In the genomic region with DNA sequence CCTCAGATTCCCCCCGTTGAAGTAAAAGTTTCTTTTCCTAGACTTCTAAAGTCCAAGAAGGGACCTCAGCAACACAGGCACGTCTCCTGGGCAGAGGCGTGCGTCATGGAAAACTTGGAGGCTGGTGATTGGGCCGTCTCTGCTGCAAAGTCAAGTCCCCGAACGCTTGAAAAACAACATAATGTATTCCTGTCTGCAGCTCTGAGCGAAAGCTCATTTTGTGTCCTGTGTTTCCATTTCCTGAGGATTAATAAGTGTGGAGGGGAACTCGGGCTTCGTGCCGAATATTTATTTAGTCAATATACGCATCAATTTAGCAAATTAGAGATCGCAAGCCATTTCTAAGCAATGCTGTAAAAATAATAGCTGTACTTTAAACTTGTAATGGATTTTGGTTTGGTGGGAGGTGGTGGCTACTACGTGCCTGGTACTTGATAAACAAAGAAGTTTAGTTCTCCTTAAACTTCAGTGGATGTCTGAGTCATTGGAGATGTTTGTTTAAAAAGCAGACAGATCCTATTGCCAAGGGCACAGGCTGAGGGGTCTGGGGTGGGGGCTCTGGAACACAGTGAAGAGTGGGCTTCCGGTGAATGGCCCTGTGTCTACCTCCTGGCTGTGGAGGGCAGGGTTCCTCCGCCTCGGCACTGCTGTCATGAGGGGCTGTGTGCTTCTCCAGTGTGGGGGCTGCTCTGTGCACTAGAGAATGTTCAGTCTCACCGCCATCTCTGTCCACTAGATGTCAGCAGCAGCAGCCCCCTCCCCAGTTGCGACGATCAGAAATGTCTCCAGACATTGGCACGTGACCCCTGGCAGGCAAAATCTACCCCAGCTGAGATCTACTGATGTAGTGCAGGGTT, we compare ENCODE assay signal across 8 cellular contexts. TPM values are rescaled to one million over a fixed set of nuclear protein-coding genes. Genes with fewer than 3 reads are reported as not detected.
DNase-seq lines count a peak whose midpoint lies in the region; ATAC-seq and TF ChIP-seq lines count a peak whose summit lies in the region.

No MANE protein-coding gene starts in this region.

- no peaks in the 10 kb centered on the region for H3K9me3 ChIP-seq in gastrocnemius medialis

- H3K9me3 Mint-ChIP-seq in activated naive CD8-positive, alpha-beta T cell treated with anti-CD3 and anti-CD28 coated beads, Interleukin-2, amount 50 U/mL, for 24 hours = no peaks in the 10 kb centered on the region
- H3K9me3 Mint-ChIP-seq in activated T-helper 1 cell treated with anti-CD3 and anti-CD28 coated beads, Interleukin-12 subunit alpha, Interleukin-12 subunit beta, Interleukin-2, Interleukin-4 antibody, amounts not matched to agents 30 ng/mL and 10 ng/mL and 1 ng/mL, durations not matched to agents 14 hours and 24 hours and 36 hours = no peaks in the 10 kb centered on the region

- intact Hi-C loops in gastrocnemius medialis (cut with DNase I; ENCODE audit: low total_unique reads) = no loop called here
- intact Hi-C loops in activated T-helper 1 cell treated with anti-CD3 and anti-CD28 coated beads, Interleukin-12 subunit alpha, Interleukin-12 subunit beta, Interleukin-2, Interleukin-4 antibody, amounts not matched to agents 30 ng/mL and 10 ng/mL and 1 ng/mL, durations not matched to agents 14 hours and 24 hours and 36 hours (cut with micrococcal nuclease) = no loop called here

- H3K4me1 ChIP-seq in gastrocnemius medialis = peaks cover 0 to 9% of the 10 kb centered on the region in 2 donors

- H3K4me3 Mint-ChIP-seq in activated naive CD8-positive, alpha-beta T cell treated with anti-CD3 and anti-CD28 coated beads, Interleukin-2, amount 50 U/mL, for 24 hours = no peak overlapping the region
- H3K4me3 Mint-ChIP-seq in activated T-helper 1 cell treated with anti-CD3 and anti-CD28 coated beads, Interleukin-12 subunit alpha, Interleukin-12 subunit beta, Interleukin-2, Interleukin-4 antibody, amounts not matched to agents 30 ng/mL and 10 ng/mL and 1 ng/mL, durations not matched to agents 14 hours and 24 hours and 36 hours = no peak overlapping the region

- TF ChIP-seq CTCF in GM12873 (IDR thresholded peaks at IDR 0.05; ENCODE audit: insufficient read depth, low read depth, low read length, missing control alignments) = peak; percentile 46
- TF ChIP-seq CTCF in RWPE1 (conservative IDR thresholded peaks at IDR 0.05; ENCODE audit: low read depth) = peak; percentile 59
- no peak for TF ChIP-seq CTCF in gastrocnemius medialis (IDR thresholded peaks at IDR 0.05 in 4 of 5, conservative IDR thresholded peaks at IDR 0.05 in 1 of 5)

- no peak overlapping the region for H3K27ac ChIP-seq in RWPE1
- peak overlapping the region; percentile 51 to 74 (median 64) for H3K27ac ChIP-seq in gastrocnemius medialis

- no peak overlapping the region for H3K27ac Mint-ChIP-seq in activated naive CD8-positive, alpha-beta T cell treated with anti-CD3 and anti-CD28 coated beads, Interleukin-2, amount 50 U/mL, for 24 hours
- no peak overlapping the region for H3K27ac Mint-ChIP-seq in activated T-helper 1 cell treated with anti-CD3 and anti-CD28 coated beads, Interleukin-12 subunit alpha, Interleukin-12 subunit beta, Interleukin-2, Interleukin-4 antibody, amounts not matched to agents 30 ng/mL and 10 ng/mL and 1 ng/mL, durations not matched to agents 14 hours and 24 hours and 36 hours

- TF ChIP-seq POLR2A in gastrocnemius medialis (IDR thresholded peaks at IDR 0.05) = no peak

- in situ Hi-C loops in gastrocnemius medialis (cut with MboI; ENCODE audit: low sequenced_read_pairs in 4 of 4) = no loop called here

- POLR2A ChIA-PET in RWPE1 (lab: Yijun Ruan, JAX; ENCODE audit: low non-redundant PET) = no interaction called here

- no peaks in the 10 kb centered on the region for H3K36me3 ChIP-seq in gastrocnemius medialis

- H3K4me3 ChIP-seq in gastrocnemius medialis = no peak overlapping the region

- peaks cover 16 to 23% (median 22%) of the 10 kb centered on the region in 3 donors for H3K27me3 ChIP-seq in gastrocnemius medialis

- DNase-seq in RWPE1 (ENCODE audit: low spot score) = no peak
- peak; percentile 21 for DNase-seq in globus pallidus (ENCODE audit: low spot score)
- DNase-seq in gastrocnemius medialis = no peak
- DNase-seq in glomerular visceral epithelial cell (ENCODE audit: extremely low spot score) = no peak
- no peak for DNase-seq in activated naive CD8-positive, alpha-beta T cell treated with anti-CD3 and anti-CD28 coated beads, Interleukin-2, amount 50 U/mL, for 24 hours
- no peak for DNase-seq in activated T-helper 1 cell treated with anti-CD3 and anti-CD28 coated beads, Interleukin-12 subunit alpha, Interleukin-12 subunit beta, Interleukin-2, Interleukin-4 antibody, amounts not matched to agents 30 ng/mL and 10 ng/mL and 1 ng/mL, durations not matched to agents 14 hours and 24 hours and 36 hours (ENCODE audit: low spot score)

- ATAC-seq in gastrocnemius medialis (peak; percentile 27 to 62), GM21447 (IDR thresholded peaks at IDR 0.05; ENCODE audit: unreplicated experiment) (no peak)
- ATAC-seq in activated naive CD8-positive, alpha-beta T cell treated with anti-CD3 and anti-CD28 coated beads, Interleukin-2, amount 50 U/mL, for 24 hours = no peak

- peaks cover 45% of the 10 kb centered on the region for H3K27me3 Mint-ChIP-seq in activated naive CD8-positive, alpha-beta T cell treated with anti-CD3 and anti-CD28 coated beads, Interleukin-2, amount 50 U/mL, for 24 hours
- H3K27me3 Mint-ChIP-seq in activated T-helper 1 cell treated with anti-CD3 and anti-CD28 coated beads, Interleukin-12 subunit alpha, Interleukin-12 subunit beta, Interleukin-2, Interleukin-4 antibody, amounts not matched to agents 30 ng/mL and 10 ng/mL and 1 ng/mL, durations not matched to agents 14 hours and 24 hours and 36 hours (ENCODE audit: insufficient read depth) = peaks cover 21% of the 10 kb centered on the region

- H3K36me3 Mint-ChIP-seq in activated naive CD8-positive, alpha-beta T cell treated with anti-CD3 and anti-CD28 coated beads, Interleukin-2, amount 50 U/mL, for 24 hours (ENCODE audit: low read depth) = no peaks in the 10 kb centered on the region
- no peaks in the 10 kb centered on the region for H3K36me3 Mint-ChIP-seq in activated T-helper 1 cell treated with anti-CD3 and anti-CD28 coated beads, Interleukin-12 subunit alpha, Interleukin-12 subunit beta, Interleukin-2, Interleukin-4 antibody, amounts not matched to agents 30 ng/mL and 10 ng/mL and 1 ng/mL, durations not matched to agents 14 hours and 24 hours and 36 hours (ENCODE audit: low read depth)

- CTCF ChIA-PET in RWPE1 (lab: Yijun Ruan, JAX) = interaction anchor here (0.6 to 2.2 kb wide), 4 partner anchors 14 to 1048 kb away, joined by 3 to 14 read pairs (median 4); no protein-coding TSS in a partner anchor

- no peaks in the 10 kb centered on the region for H3K4me1 Mint-ChIP-seq in activated naive CD8-positive, alpha-beta T cell treated with anti-CD3 and anti-CD28 coated beads, Interleukin-2, amount 50 U/mL, for 24 hours
- no peaks in the 10 kb centered on the region for H3K4me1 Mint-ChIP-seq in activated T-helper 1 cell treated with anti-CD3 and anti-CD28 coated beads, Interleukin-12 subunit alpha, Interleukin-12 subunit beta, Interleukin-2, Interleukin-4 antibody, amounts not matched to agents 30 ng/mL and 10 ng/mL and 1 ng/mL, durations not matched to agents 14 hours and 24 hours and 36 hours (ENCODE audit: low read depth)

RNA-seq across cellular contexts. Expression of gene PCK1, which starts 21.8 kb away (rescaled TPM):
- 1 to 10 TPM in 3 of 4 donors, under 1 TPM in 1; 0.10 to 3.2 (median 1.7) TPM for total RNA-seq in gastrocnemius medialis
- total RNA-seq in activated T-helper 1 cell treated with anti-CD3 and anti-CD28 coated beads, Interleukin-12 subunit alpha, Interleukin-12 subunit beta, Interleukin-2, Interleukin-4 antibody, amounts not matched to agents 30 ng/mL and 10 ng/mL and 1 ng/mL, durations not matched to agents 14 hours and 24 hours and 36 hours = not detected in 2 replicates

RNA-seq across cellular contexts. Expression of gene ZBP1, which starts 37.6 kb away (rescaled TPM):
- not detected for total RNA-seq in gastrocnemius medialis
- 0.15 and 0.41 TPM in 2 replicates for total RNA-seq in activated T-helper 1 cell treated with anti-CD3 and anti-CD28 coated beads, Interleukin-12 subunit alpha, Interleukin-12 subunit beta, Interleukin-2, Interleukin-4 antibody, amounts not matched to agents 30 ng/mL and 10 ng/mL and 1 ng/mL, durations not matched to agents 14 hours and 24 hours and 36 hours

RNA-seq across cellular contexts. Expression of gene CTCFL, which starts 57.7 kb away (rescaled TPM):
- not detected for total RNA-seq in gastrocnemius medialis
- not detected in 2 replicates for total RNA-seq in activated T-helper 1 cell treated with anti-CD3 and anti-CD28 coated beads, Interleukin-12 subunit alpha, Interleukin-12 subunit beta, Interleukin-2, Interleukin-4 antibody, amounts not matched to agents 30 ng/mL and 10 ng/mL and 1 ng/mL, durations not matched to agents 14 hours and 24 hours and 36 hours

Comparison
In these comparisons a context has a peak if more than half of its experiments do, and no peak if none do; other contexts are left out.
1. CTCF ChIP-seq: peak in GM12873 (single experiment) and RWPE1 (single experiment); none in gastrocnemius medialis (0 of 5).
2. ATAC-seq: peak in gastrocnemius medialis (2 of 2); none in activated naive CD8-positive, alpha-beta T cell treated with anti-CD3 and anti-CD28 coated beads, Interleukin-2, amount 50 U/mL, for 24 hours (single experiment) and GM21447 (single experiment).